34 cellular contexts compared by ENCODE assay signal in the genomic region with DNA sequence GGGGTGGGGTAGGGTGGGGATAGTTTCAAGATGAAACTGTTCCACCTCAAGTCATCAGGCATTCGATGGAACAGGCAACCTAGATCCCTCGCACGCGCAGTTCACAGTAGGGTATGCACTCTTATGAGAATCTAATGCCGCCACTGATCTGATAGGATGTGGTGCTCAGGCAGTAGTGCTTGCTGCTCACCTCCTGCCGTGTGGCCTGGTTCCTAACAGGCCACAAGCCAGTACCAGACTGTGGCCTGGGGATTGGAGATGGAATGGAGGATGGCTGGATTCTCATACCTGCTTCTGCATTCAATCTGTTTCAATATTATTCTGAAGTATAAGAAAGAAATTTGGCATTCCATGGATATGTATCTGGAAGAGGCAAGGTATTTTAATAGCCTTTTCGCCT.
"Had no signal": no experiment of that assay in that cellular context is flagged by ENCODE, and none has a peak within 500 bp of the region (broad histone marks: within the 10 kb centered on the region; RNA-seq: fewer than 3 reads in every experiment).

No MANE protein-coding gene starts in this region.

- H3K4me3 ChIP-seq: adrenal gland, body of pancreas, breast epithelium had no signal

- H3K27me3 ChIP-seq: adrenal gland, body of pancreas, brain microvascular endothelial cell, breast epithelium had no signal

- H3K27me3 Mint-ChIP-seq: activated CD4-positive, alpha-beta memory T cell treated with anti-CD3 and anti-CD28 coated beads for 36 hours had no signal

- H3K27ac ChIP-seq: adrenal gland, body of pancreas, brain microvascular endothelial cell, breast epithelium, VCaP had no signal

- H3K4me3 Mint-ChIP-seq: activated B cell treated with CpG ODN at 0.5 μM for 24 hours; activated CD4-positive, alpha-beta memory T cell treated with anti-CD3 and anti-CD28 coated beads for 36 hours; activated CD4-positive, alpha-beta T cell treated with anti-CD3 and anti-CD28 coated beads, Interleukin-2, amount 10 ng/mL, durations not matched to agents 24 days and 14 days; activated CD8-positive, alpha-beta T cell treated with anti-CD3 and anti-CD28 coated beads for 36 hours; activated naive CD4-positive, alpha-beta T cell treated with anti-CD3 and anti-CD28 coated beads for 36 hours; activated naive CD8-positive, alpha-beta T cell treated with anti-CD3 and anti-CD28 coated beads for 36 hours; activated T-cell treated with anti-CD3 and anti-CD28 coated beads, Interleukin-2, amount 50 U/mL, for 4 hours; activated T-cell treated with anti-CD3 and anti-CD28 coated beads, Interleukin-2, amount 50 U/mL, for 72 hours; activated T-helper 1 cell treated with anti-CD3 and anti-CD28 coated beads, Interleukin-12 subunit alpha, Interleukin-12 subunit beta, Interleukin-2, Interleukin-4 antibody, amounts not matched to agents 30 ng/mL and 10 ng/mL and 1 ng/mL, durations not matched to agents 14 hours and 24 hours and 36 hours; activated T-helper 17 cell treated with anti-CD3 and anti-CD28 coated beads, Interleukin-2, amount 50 U/mL, for 72 hours; T-helper 1 cell treated with Interleukin-12 subunit alpha and Interleukin-12 subunit beta and Interleukin-4 antibody, amounts not matched to agents 30 μg/mL and 1 μg/mL, for 36 hours; T-helper 2 cell treated with Interferon-gamma antibody and Interleukin-4, amounts not matched to agents 5 μg/mL and 100 μg/mL, for 36 hours had no signal

- H3K36me3 ChIP-seq: adrenal gland, brain microvascular endothelial cell, breast epithelium had no signal

- ATAC-seq: activated CD8-positive, alpha-beta T cell treated with anti-CD3 and anti-CD28 coated beads for 36 hours; activated T-cell treated with anti-CD3 and anti-CD28 coated beads, Interleukin-2, amount 50 U/mL, for 4 hours; activated T-cell treated with anti-CD3 and anti-CD28 coated beads, Interleukin-2, amount 50 U/mL, for 72 hours; activated T-helper 17 cell treated with anti-CD3 and anti-CD28 coated beads, Interleukin-2, amount 50 U/mL, for 72 hours; body of pancreas had no signal

- H3K27ac Mint-ChIP-seq: activated B cell treated with CpG ODN at 0.5 μM for 24 hours; activated CD4-positive, alpha-beta memory T cell treated with anti-CD3 and anti-CD28 coated beads for 36 hours; activated CD4-positive, alpha-beta T cell treated with anti-CD3 and anti-CD28 coated beads, Interleukin-2, amount 10 ng/mL, durations not matched to agents 24 days and 14 days; activated CD8-positive, alpha-beta T cell treated with anti-CD3 and anti-CD28 coated beads for 36 hours; activated naive CD4-positive, alpha-beta T cell treated with anti-CD3 and anti-CD28 coated beads for 36 hours; activated naive CD4-positive, alpha-beta T cell treated with anti-CD3 and anti-CD28 coated beads, Interleukin-2, amount 50 U/mL, for 72 hours; activated naive CD8-positive, alpha-beta T cell treated with anti-CD3 and anti-CD28 coated beads for 36 hours; activated T-cell treated with anti-CD3 and anti-CD28 coated beads, Interleukin-2, amount 50 U/mL, for 72 hours; activated T-helper 1 cell treated with anti-CD3 and anti-CD28 coated beads, Interleukin-12 subunit alpha, Interleukin-12 subunit beta, Interleukin-2, Interleukin-4 antibody, amounts not matched to agents 30 ng/mL and 10 ng/mL and 1 ng/mL, durations not matched to agents 14 hours and 24 hours and 36 hours; activated T-helper 17 cell treated with anti-CD3 and anti-CD28 coated beads, Interleukin-2, amount 50 U/mL, for 72 hours; T-helper 1 cell treated with Interleukin-12 subunit alpha and Interleukin-12 subunit beta and Interleukin-4 antibody, amounts not matched to agents 30 μg/mL and 1 μg/mL, for 36 hours; T-helper 2 cell treated with Interferon-gamma antibody and Interleukin-4, amounts not matched to agents 5 μg/mL and 100 μg/mL, for 36 hours had no signal

- H3K4me1 Mint-ChIP-seq: activated B cell treated with CpG ODN at 0.5 μM for 24 hours; activated CD4-positive, alpha-beta T cell treated with anti-CD3 and anti-CD28 coated beads, Interleukin-2, amount 10 ng/mL, durations not matched to agents 24 days and 14 days; activated naive CD8-positive, alpha-beta T cell treated with anti-CD3 and anti-CD28 coated beads for 36 hours; activated T-helper 17 cell treated with anti-CD3 and anti-CD28 coated beads, Interleukin-2, amount 50 U/mL, for 72 hours had no signal

- H3K9me3 Mint-ChIP-seq: activated B cell treated with CpG ODN at 0.5 μM for 24 hours; activated CD4-positive, alpha-beta memory T cell treated with anti-CD3 and anti-CD28 coated beads for 36 hours; activated CD4-positive, alpha-beta T cell treated with anti-CD3 and anti-CD28 coated beads, Interleukin-2, amount 10 ng/mL, durations not matched to agents 24 days and 14 days; activated CD8-positive, alpha-beta T cell treated with anti-CD3 and anti-CD28 coated beads for 36 hours; activated naive CD4-positive, alpha-beta T cell treated with anti-CD3 and anti-CD28 coated beads for 36 hours; activated naive CD4-positive, alpha-beta T cell treated with anti-CD3 and anti-CD28 coated beads, Interleukin-2, amount 50 U/mL, for 72 hours; activated naive CD8-positive, alpha-beta T cell treated with anti-CD3 and anti-CD28 coated beads for 36 hours; activated T-cell treated with anti-CD3 and anti-CD28 coated beads, Interleukin-2, amount 50 U/mL, for 4 hours; activated T-cell treated with anti-CD3 and anti-CD28 coated beads, Interleukin-2, amount 50 U/mL, for 72 hours; activated T-helper 1 cell treated with anti-CD3 and anti-CD28 coated beads, Interleukin-12 subunit alpha, Interleukin-12 subunit beta, Interleukin-2, Interleukin-4 antibody, amounts not matched to agents 30 ng/mL and 10 ng/mL and 1 ng/mL, durations not matched to agents 14 hours and 24 hours and 36 hours; activated T-helper 17 cell treated with anti-CD3 and anti-CD28 coated beads, Interleukin-2, amount 50 U/mL, for 72 hours; T-helper 1 cell treated with Interleukin-12 subunit alpha and Interleukin-12 subunit beta and Interleukin-4 antibody, amounts not matched to agents 30 μg/mL and 1 μg/mL, for 36 hours; T-helper 2 cell treated with Interferon-gamma antibody and Interleukin-4, amounts not matched to agents 5 μg/mL and 100 μg/mL, for 36 hours had no signal

- H3K36me3 Mint-ChIP-seq: activated CD4-positive, alpha-beta memory T cell treated with anti-CD3 and anti-CD28 coated beads for 36 hours; activated naive CD4-positive, alpha-beta T cell treated with anti-CD3 and anti-CD28 coated beads, Interleukin-2, amount 50 U/mL, for 72 hours; activated naive CD8-positive, alpha-beta T cell treated with anti-CD3 and anti-CD28 coated beads for 36 hours had no signal

- H3K4me1 ChIP-seq: breast epithelium had no signal

- DNase-seq: activated B cell treated with CpG ODN at 0.5 μM for 24 hours; activated CD4-positive, alpha-beta memory T cell treated with anti-CD3 and anti-CD28 coated beads for 36 hours; activated CD4-positive, alpha-beta T cell treated with anti-CD3 and anti-CD28 coated beads for 4 hours; activated CD4-positive, alpha-beta T cell treated with anti-CD3 and anti-CD28 coated beads, Interleukin-2, amount 10 ng/mL, durations not matched to agents 24 days and 14 days; activated CD4-positive, alpha-beta T cell treated with anti-CD3 and anti-CD28 coated beads, Interleukin-2, amount 50 U/mL, for 1 hour; activated CD4-positive, alpha-beta T cell treated with anti-CD3 and anti-CD28 coated beads, Interleukin-2, amount 50 U/mL, for 4 hours; activated CD4-positive, CD25-positive, alpha-beta regulatory T cell treated with anti-CD3 and anti-CD28 coated beads, Interleukin-2, amount 50 U/mL, for 72 hours; activated CD8-positive, alpha-beta memory T cell treated with anti-CD3 and anti-CD28 coated beads, Interleukin-2, amount 50 U/mL, for 4 hours; activated CD8-positive, alpha-beta T cell treated with anti-CD3 and anti-CD28 coated beads for 36 hours; activated effector memory CD4-positive, alpha-beta T cell treated with anti-CD3 and anti-CD28 coated beads, Interleukin-2, amount 50 U/mL, for 16 hours; activated gamma-delta T cell treated with Interleukin-2 at 50 U/mL for 16 hours; activated naive CD4-positive, alpha-beta T cell; activated naive CD4-positive, alpha-beta T cell treated with anti-CD3 and anti-CD28 coated beads for 36 hours; activated naive CD4-positive, alpha-beta T cell treated with anti-CD3 and anti-CD28 coated beads, Interleukin-2, amount 50 U/mL, for 16 hours; activated naive CD8-positive, alpha-beta T cell treated with anti-CD3 and anti-CD28 coated beads for 36 hours; activated T-cell treated with anti-CD3 and anti-CD28 coated beads for 4 hours; activated T-cell treated with anti-CD3 and anti-CD28 coated beads, Interleukin-2, amount 50 U/mL, for 1 hour; activated T-cell treated with anti-CD3 and anti-CD28 coated beads, Interleukin-2, amount 50 U/mL, for 4 hours; activated T-cell treated with anti-CD3 and anti-CD28 coated beads, Interleukin-2, amount 50 U/mL, for 72 hours; adrenal gland; amniotic stem cell; aorta; body of pancreas; brain microvascular endothelial cell; central memory CD4-positive, alpha-beta T cell; T-helper 2 cell; T-helper 9 cell had no signal

- H3K9me3 ChIP-seq: adrenal gland, body of pancreas, breast epithelium had no signal
